ENCODE assay signal across 8 cellular contexts in genomic region chr6:131368077-131368911, GRCh38.
DNase-seq lines count a peak whose midpoint lies in the region; ATAC-seq and TF ChIP-seq lines count a peak whose summit lies in the region.

No MANE protein-coding gene starts in this region.

- no peak for TF ChIP-seq POLR2A in sigmoid colon (IDR thresholded peaks at IDR 0.05)

- TF ChIP-seq EP300 in sigmoid colon (IDR thresholded peaks at IDR 0.05), result no peak

- H3K27ac ChIP-seq in C4-2B (peak overlapping the region; percentile 80), angular gyrus (ENCODE audit: low read depth, low read length) (peak overlapping the region; percentile 26), sigmoid colon (no peak overlapping the region)

- peaks cover 0 to 4% (median 0%) of the 10 kb centered on the region in 4 donors for H3K9me3 ChIP-seq in sigmoid colon

- H3K4me1 ChIP-seq in sigmoid colon, result no peaks in the 10 kb centered on the region

- WGBS in sigmoid colon, 2 donors, result 16 to 23% methylated on average over 8 of the region's 8 CpGs

- peak; percentile 84 for ATAC-seq in GM19455 (IDR thresholded peaks at IDR 0.05; ENCODE audit: unreplicated experiment)
- ATAC-seq in HG03558 (IDR thresholded peaks at IDR 0.05; ENCODE audit: extremely low read depth, unreplicated experiment), result peak; percentile 49

- intact Hi-C loops in sigmoid colon (cut with DNase I), result no loop called here

- H3K27me3 ChIP-seq in sigmoid colon, result no peaks in the 10 kb centered on the region

- no peak for TF ChIP-seq CTCF in C4-2B (conservative IDR thresholded peaks at IDR 0.05)
- no peak for TF ChIP-seq CTCF in sigmoid colon (IDR thresholded peaks at IDR 0.05)

- DNase-seq in midbrain (lab: John Stamatoyannopoulos, UW) (peak; percentile 41), sigmoid colon (no peak)
- DNase-seq in activated CD8-positive, alpha-beta memory T cell treated with anti-CD3 and anti-CD28 coated beads, Interleukin-2, amount 50 U/mL, for 4 hours, result no peak
- DNase-seq in stimulated activated CD4-positive, alpha-beta T cell treated with anti-CD3 and anti-CD28 coated beads, Interleukin-15, amount 100 ng/mL, for 24 hours, result no peak

- H3K4me3 ChIP-seq in sigmoid colon, result no peak overlapping the region

- no peaks in the 10 kb centered on the region for H3K36me3 ChIP-seq in sigmoid colon

Comparison
In these comparisons a context has a peak if more than half of its experiments do, and no peak if none do; other contexts are left out.
1. H3K27ac ChIP-seq: peak in C4-2B (single experiment) and angular gyrus (single experiment); none in sigmoid colon (0 of 4).